Comparison of ENCODE assay signal across 9 cellular contexts in the genomic region with DNA sequence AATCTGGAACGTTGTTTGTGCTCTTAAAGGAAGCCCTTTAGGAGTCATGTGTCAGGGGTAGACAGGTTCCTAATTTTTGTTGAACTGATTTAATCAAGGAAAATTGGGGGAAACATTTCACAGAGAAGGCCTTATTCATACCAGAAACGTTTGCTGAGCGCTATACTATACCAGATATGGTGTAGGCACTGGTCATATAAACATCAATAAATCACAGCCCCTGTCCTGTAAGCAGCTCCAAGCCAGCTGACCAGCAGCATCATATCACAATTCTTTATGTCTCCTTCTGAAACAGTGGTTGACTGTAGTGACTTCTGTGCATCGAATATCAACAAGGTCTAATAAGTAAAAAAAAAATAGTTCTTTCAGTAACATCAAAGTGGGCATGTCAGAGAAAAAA. TPM values are rescaled to one million over a fixed set of nuclear protein-coding genes. Genes with fewer than 3 reads are reported as not detected.
A peak's percentile ranks its signal among the peaks of the same experiment; 100 is the strongest.
DNase-seq lines count a peak whose midpoint lies in the region; ATAC-seq and TF ChIP-seq lines count a peak whose summit lies in the region.
"Had no signal": no experiment of that assay in that cellular context is flagged by ENCODE, and none has a peak within 500 bp of the region (broad histone marks: within the 10 kb centered on the region; RNA-seq: fewer than 3 reads in every experiment).

No MANE protein-coding gene starts in this region.

- H3K27me3 Mint-ChIP-seq in CD8-positive, alpha-beta memory T cell: peaks cover 25 to 30% of the 10 kb centered on the region in 2 donors
- peaks cover 1% of the 10 kb centered on the region for H3K27me3 Mint-ChIP-seq in nephron progenitor cell (ENCODE audit: low read depth, poor library complexity)

- CTCF ChIA-PET in CD8-positive, alpha-beta memory T cell (lab: Charles Lee): no interaction called here

- H3K9ac ChIP-seq in HUES64 (ENCODE audit: low read depth, low read length): peak overlapping the region; percentile 80

- H3K36me3 ChIP-seq in CD8-positive, alpha-beta memory T cell (ENCODE audit: insufficient read depth, low read length): no peaks in the 10 kb centered on the region
- H3K36me3 ChIP-seq in HUES64 (ENCODE audit: insufficient read depth, low read length) (no peaks in the 10 kb centered on the region), ectodermal cell (ENCODE audit: control insufficient read depth, insufficient read depth, low read length) (no peaks in the 10 kb centered on the region)

- H3K4me1 Mint-ChIP-seq in CD8-positive, alpha-beta memory T cell: peaks cover 21 to 35% (median 30%) of the 10 kb centered on the region in 3 donors
- peaks cover 26% of the 10 kb centered on the region for H3K4me1 Mint-ChIP-seq in nephron progenitor cell

- peaks cover 31% of the 10 kb centered on the region for H3K27me3 ChIP-seq in CD8-positive, alpha-beta memory T cell (ENCODE audit: insufficient read depth, low read length, poor library complexity, severe bottlenecking)
- H3K27me3 ChIP-seq in HUES64 (ENCODE audit: insufficient read depth, low read length) (peaks cover 62% of the 10 kb centered on the region), ectodermal cell (ENCODE audit: control insufficient read depth, insufficient read depth, low read length, poor library complexity, severe bottlenecking) (peaks cover 57% of the 10 kb centered on the region)

- POLR2A ChIA-PET in CD8-positive, alpha-beta memory T cell (lab: Charles Lee): no interaction called here

- H3K27ac Mint-ChIP-seq in CD8-positive, alpha-beta memory T cell: peak overlapping the region in 1 of 8 donors; percentile 82
- H3K27ac Mint-ChIP-seq in nephron progenitor cell: no peak overlapping the region

- H3K9me3 ChIP-seq in CD8-positive, alpha-beta memory T cell (ENCODE audit: low read length): no peaks in the 10 kb centered on the region
- H3K9me3 ChIP-seq in HUES64 (ENCODE audit: insufficient read depth, low read depth, low read length): no peaks in the 10 kb centered on the region
- no peaks in the 10 kb centered on the region for H3K9me3 ChIP-seq in ectodermal cell (ENCODE audit: control insufficient read depth, low read length)

- no peaks in the 10 kb centered on the region for H3K36me3 Mint-ChIP-seq in CD8-positive, alpha-beta memory T cell
- H3K36me3 Mint-ChIP-seq in nephron progenitor cell (ENCODE audit: low read depth): no peaks in the 10 kb centered on the region

- peaks cover 13% of the 10 kb centered on the region for H3K4me1 ChIP-seq in CD8-positive, alpha-beta memory T cell (ENCODE audit: insufficient read depth, low read length)
- H3K4me1 ChIP-seq in HUES64 (ENCODE audit: insufficient read depth, low read length): peaks cover 20% of the 10 kb centered on the region
- H3K4me1 ChIP-seq in ectodermal cell (ENCODE audit: control insufficient read depth, insufficient read depth, low read length): peaks cover 13% of the 10 kb centered on the region

- H3K4me3 ChIP-seq in CD8-positive, alpha-beta memory T cell (ENCODE audit: low read length): no peak overlapping the region
- peak overlapping the region; percentile 88 for H3K4me3 ChIP-seq in HUES64 (ENCODE audit: low read length)
- peak overlapping the region; percentile 61 for H3K4me3 ChIP-seq in ectodermal cell (ENCODE audit: insufficient read depth, low read depth, low read length)

- no peak for TF ChIP-seq CTCF in nephron progenitor cell (IDR thresholded peaks at IDR 0.05)

- no peak for ATAC-seq in HG03469 (IDR thresholded peaks at IDR 0.05; ENCODE audit: unreplicated experiment)

- H3K9me3 Mint-ChIP-seq in CD8-positive, alpha-beta memory T cell: peaks cover 0 to 3% (median 0%) of the 10 kb centered on the region in 5 donors
- no peaks in the 10 kb centered on the region for H3K9me3 Mint-ChIP-seq in nephron progenitor cell

- 36% methylated on average over 3 of the region's 4 CpGs for WGBS in HUES64
- 34 to 38% methylated on average over 3 of the region's 4 CpGs for whole genome bisulfite sequencing in ectodermal cell, 2 experiments

- no peak for DNase-seq in CD8-positive, alpha-beta memory T cell
- no peak for DNase-seq in nephron progenitor cell
- no peak for DNase-seq in stimulated activated CD4-positive, alpha-beta T cell treated with anti-CD3 and anti-CD28 coated beads, Interleukin-4, amount 100 ng/mL, for 4 hours
- DNase-seq in NCI-H1694 treated with DMSO at 0.1 percent for 48 hours (lab: John Stamatoyannopoulos, UW): no peak
- DNase-seq: NCI-H524 treated with DMSO at 0.1 percent for 48 hours, T1000 had no signal

- H3K27ac ChIP-seq in CD8-positive, alpha-beta memory T cell (ENCODE audit: low read depth, low read length): no peak overlapping the region
- H3K27ac ChIP-seq in HUES64 (ENCODE audit: low read depth, low read length) (no peak overlapping the region), ectodermal cell (ENCODE audit: insufficient read depth, low read depth, low read length, poor library complexity, severe bottlenecking) (no peak overlapping the region)

- peak overlapping the region; percentile 45 to 89 (median 74) for H3K4me3 Mint-ChIP-seq in CD8-positive, alpha-beta memory T cell
- H3K4me3 Mint-ChIP-seq in nephron progenitor cell: peak overlapping the region; percentile 72

RNA-seq across cellular contexts. Expression of a gene that starts 1.1 kb away (rescaled TPM):
- 1 to 10 TPM in 1 of 2 experiments, under 1 TPM in 1; 0.97 to 1.1 TPM for total RNA-seq in CD8-positive, alpha-beta memory T cell
- polyA plus RNA-seq in CD8-positive, alpha-beta memory T cell: 0.02 TPM
- polyA plus RNA-seq in HUES64 (2013, experiment 1 of 2): 4.1 TPM
- 4.1 TPM for polyA plus RNA-seq in HUES64 (2013, experiment 2 of 2)
- polyA plus RNA-seq in ectodermal cell (2013, experiment 1 of 4): 3.5 TPM
- polyA plus RNA-seq in ectodermal cell (2013, experiment 2 of 4): 4.7 TPM
- 2.5 TPM for polyA plus RNA-seq in ectodermal cell (2013, experiment 3 of 4)
- polyA plus RNA-seq in ectodermal cell (2013, experiment 4 of 4): 3.0 TPM
